In genomic region chr14:23322568-23323517, GRCh38 we compare ENCODE assay signal across 8 cellular contexts. TPM values are rescaled to one million over a fixed set of nuclear protein-coding genes. Genes with fewer than 3 reads are reported as not detected.
DNase-seq lines count a peak whose midpoint lies in the region; ATAC-seq and TF ChIP-seq lines count a peak whose summit lies in the region.

No MANE protein-coding gene starts in this region.

- H3K27me3 ChIP-seq in adipocyte (replicated peaks; ENCODE audit: control insufficient read depth, insufficient read depth, low read length) = no peaks in the 10 kb centered on the region
- no peaks in the 10 kb centered on the region for H3K27me3 ChIP-seq in kidney epithelial cell (ENCODE audit: control insufficient read depth, insufficient read depth, low read length)

- H3K4me3 ChIP-seq in adipocyte (ENCODE audit: low read length) = peak overlapping the region; percentile 99
- H3K4me3 ChIP-seq in kidney epithelial cell (ENCODE audit: low read depth, low read length) = peak overlapping the region; percentile 96

- H3K4me3 Mint-ChIP-seq in T-helper 2 cell treated with Interferon-gamma antibody and Interleukin-4, amounts not matched to agents 5 μg/mL and 100 μg/mL, for 36 hours = peak overlapping the region; percentile 88

- no peak for ATAC-seq in HG03460 (IDR thresholded peaks at IDR 0.05; ENCODE audit: unreplicated experiment)

- no peaks in the 10 kb centered on the region for H3K27me3 Mint-ChIP-seq in T-helper 2 cell treated with Interferon-gamma antibody and Interleukin-4, amounts not matched to agents 5 μg/mL and 100 μg/mL, for 36 hours (ENCODE audit: low read depth)

- peaks cover 22% of the 10 kb centered on the region for H3K4me1 Mint-ChIP-seq in T-helper 2 cell treated with Interferon-gamma antibody and Interleukin-4, amounts not matched to agents 5 μg/mL and 100 μg/mL, for 36 hours (ENCODE audit: low read depth)

- H3K9me3 ChIP-seq in adipocyte (ENCODE audit: control insufficient read depth, low read length) = no peaks in the 10 kb centered on the region

- H3K4me1 ChIP-seq in adipocyte (ENCODE audit: control insufficient read depth, insufficient read depth, low read length) = peaks cover 26% of the 10 kb centered on the region

- H3K27ac ChIP-seq in substantia nigra (ENCODE audit: low read depth, low read length, poor library complexity, severe bottlenecking) = peak overlapping the region; percentile 95

- TF ChIP-seq CTCF in kidney epithelial cell (IDR thresholded peaks at IDR 0.05; ENCODE audit: insufficient read depth, low read length, poor library complexity, severe bottlenecking) = no peak

- H3K36me3 ChIP-seq in adipocyte (ENCODE audit: control insufficient read depth, insufficient read depth, low read length, severe bottlenecking) (peaks cover 44% of the 10 kb centered on the region), kidney epithelial cell (ENCODE audit: control insufficient read depth, insufficient read depth, low read length) (no peaks in the 10 kb centered on the region)

- peak overlapping the region; percentile 98 for H3K9ac ChIP-seq in adipocyte (ENCODE audit: low read length)

- DNase-seq in T-helper 2 cell treated with Interferon-gamma antibody and Interleukin-4, amounts not matched to agents 5 μg/mL and 100 μg/mL, for 36 hours (ENCODE audit: low spot score) = no peak
- DNase-seq in T-helper 2 cell = no peak
- no peak for DNase-seq in adipocyte (ENCODE audit: low read depth)
- DNase-seq in kidney epithelial cell (ENCODE audit: low read depth) = no peak
- DNase-seq in substantia nigra (lab: John Stamatoyannopoulos, UW) = no peak
- DNase-seq in DMS 273 (lab: John Stamatoyannopoulos, UW; ENCODE audit: unreplicated experiment) = no peak
- DNase-seq in HK-2 (ENCODE audit: unreplicated experiment) = no peak

- H3K36me3 Mint-ChIP-seq in T-helper 2 cell treated with Interferon-gamma antibody and Interleukin-4, amounts not matched to agents 5 μg/mL and 100 μg/mL, for 36 hours (ENCODE audit: low read depth) = peaks cover 44% of the 10 kb centered on the region

- peak overlapping the region; percentile 89 for H3K27ac Mint-ChIP-seq in T-helper 2 cell treated with Interferon-gamma antibody and Interleukin-4, amounts not matched to agents 5 μg/mL and 100 μg/mL, for 36 hours

- H3K9me3 Mint-ChIP-seq in T-helper 2 cell treated with Interferon-gamma antibody and Interleukin-4, amounts not matched to agents 5 μg/mL and 100 μg/mL, for 36 hours = peaks cover 11% of the 10 kb centered on the region

RNA-seq across cellular contexts. Expression of gene PABPN1, which starts 1.6 kb away (rescaled TPM):
- 61.4 and 70.7 TPM in 2 replicates for total RNA-seq in kidney epithelial cell

RNA-seq across cellular contexts. Expression of gene BCL2L2, which starts 16.2 kb away (rescaled TPM):
- total RNA-seq in kidney epithelial cell = 16.2 and 21.3 TPM in 2 replicates

RNA-seq across cellular contexts. Expression of gene PPP1R3E, which starts 20.2 kb away (rescaled TPM):
- total RNA-seq in kidney epithelial cell = 2.5 and 2.9 TPM in 2 replicates

RNA-seq across cellular contexts. Expression of gene SLC22A17, which starts 29.8 kb away (rescaled TPM):
- 7.8 and 13.1 TPM in 2 replicates for total RNA-seq in kidney epithelial cell

RNA-seq across cellular contexts. Expression of gene HOMEZ, which starts 36.9 kb away (rescaled TPM):
- total RNA-seq in kidney epithelial cell = 11.9 and 24.3 TPM in 2 replicates
